Comparison of ENCODE assay signal across 16 cellular contexts in genomic region chr7:145845345-145845744, GRCh38.
DNase-seq lines count a peak whose midpoint lies in the region; ATAC-seq and TF ChIP-seq lines count a peak whose summit lies in the region.
"Had no signal": no experiment of that assay in that cellular context is flagged by ENCODE, and none has a peak within 500 bp of the region (broad histone marks: within the 10 kb centered on the region; RNA-seq: fewer than 3 reads in every experiment).

No MANE protein-coding gene starts in this region.

- H3K4me3 Mint-ChIP-seq in memory B cell: peak overlapping the region; percentile 76
- no peak overlapping the region for H3K4me3 Mint-ChIP-seq in stimulated activated naive CD8-positive, alpha-beta T cell treated with anti-CD3 and anti-CD28 coated beads, Interleukin-15, amount 100 ng/mL, for 72 hours
- H3K4me3 Mint-ChIP-seq: T-helper 17 cell had no signal

- H3K4me3 ChIP-seq in H7 (ENCODE audit: insufficient read depth, low read depth, low read length) (no peak overlapping the region), PC-9 (no peak overlapping the region)
- H3K4me3 ChIP-seq: HAP-1 had no signal

- H3K9me3 Mint-ChIP-seq in memory B cell: no peaks in the 10 kb centered on the region
- peaks cover 8% of the 10 kb centered on the region in 2 donors for H3K9me3 Mint-ChIP-seq in stimulated activated naive CD8-positive, alpha-beta T cell treated with anti-CD3 and anti-CD28 coated beads, Interleukin-15, amount 100 ng/mL, for 72 hours

- no peaks in the 10 kb centered on the region for H3K4me1 ChIP-seq in PC-9 (replicated peaks; ENCODE audit: insufficient read depth)
- H3K4me1 ChIP-seq: HAP-1 had no signal

- POLR2A ChIA-PET in PC-9 (lab: Charles Lee; ENCODE audit: unreplicated experiment): no interaction called here

- no peaks in the 10 kb centered on the region for H3F3A ChIP-seq in PC-9 (ENCODE audit: insufficient read depth, low read depth)

- H3K9me3 ChIP-seq in PC-9 (ENCODE audit: insufficient read depth, low read depth): no peaks in the 10 kb centered on the region
- H3K9me3 ChIP-seq: HAP-1 had no signal

- H3K27me3 Mint-ChIP-seq in memory B cell: no peaks in the 10 kb centered on the region
- H3K27me3 Mint-ChIP-seq in stimulated activated naive CD8-positive, alpha-beta T cell treated with anti-CD3 and anti-CD28 coated beads, Interleukin-15, amount 100 ng/mL, for 72 hours: no peaks in the 10 kb centered on the region
- H3K27me3 Mint-ChIP-seq: T-helper 17 cell had no signal

- BruUV-seq in PC-9 (replicated peaks; lab: Mats Ljungman, UMichigan): no TSS peak

- intact Hi-C loops in PC-9 (cut with micrococcal nuclease; ENCODE audit: unreplicated experiment): no loop called here

- peak; percentile 56 for ATAC-seq in memory B cell (ENCODE audit: low read depth)
- no peak for ATAC-seq in stimulated activated naive CD8-positive, alpha-beta T cell treated with anti-CD3 and anti-CD28 coated beads, Interleukin-15, amount 100 ng/mL, for 72 hours
- ATAC-seq: T-helper 17 cell had no signal

- peak; percentile 8 for DNase-seq in H7
- DNase-seq in NAMALWA (ENCODE audit: low spot score): peak; percentile 70
- no peak for DNase-seq in PC-9
- DNase-seq in memory B cell (ENCODE audit: low spot score in 2 of 2): no peak
- DNase-seq in NCI-H345 (lab: John Stamatoyannopoulos, UW): no peak
- DNase-seq in stimulated activated naive CD8-positive, alpha-beta T cell treated with anti-CD3 and anti-CD28 coated beads, Interleukin-15, amount 100 ng/mL, for 72 hours: no peak
- DNase-seq in SW 1271 (lab: John Stamatoyannopoulos, UW): no peak
- DNase-seq: COR-L47, DMS153, Kasumi-1, NCI-H1417, NCI-H2029 treated with DMSO at 0.1 percent for 48 hours, NCI-H526, SHP77, T-helper 17 cell had no signal

- peaks cover 11% of the 10 kb centered on the region for H3K4me1 Mint-ChIP-seq in memory B cell
- no peaks in the 10 kb centered on the region for H3K4me1 Mint-ChIP-seq in stimulated activated naive CD8-positive, alpha-beta T cell treated with anti-CD3 and anti-CD28 coated beads, Interleukin-15, amount 100 ng/mL, for 72 hours
- H3K4me1 Mint-ChIP-seq: T-helper 17 cell had no signal

- H3K4me2 ChIP-seq in PC-9: peak overlapping the region; percentile 47

- no peak for TF ChIP-seq CTCF in PC-9 (conservative IDR thresholded peaks at IDR 0.05)

- no peak overlapping the region for H3K27ac ChIP-seq in PC-9

- CTCF ChIA-PET in PC-9 (lab: Charles Lee): no interaction called here

- no peaks in the 10 kb centered on the region for H3K36me3 Mint-ChIP-seq in memory B cell

- no peaks in the 10 kb centered on the region for H3K9me2 ChIP-seq in PC-9 (ENCODE audit: insufficient read depth)

- H3K27me3 ChIP-seq in H7 (ENCODE audit: control insufficient read depth, insufficient read depth, low read length) (no peaks in the 10 kb centered on the region), PC-9 (ENCODE audit: insufficient read depth, low read depth) (no peaks in the 10 kb centered on the region)

- peak overlapping the region; percentile 87 for H3K27ac Mint-ChIP-seq in memory B cell
- H3K27ac Mint-ChIP-seq in stimulated activated naive CD8-positive, alpha-beta T cell treated with anti-CD3 and anti-CD28 coated beads, Interleukin-15, amount 100 ng/mL, for 72 hours: no peak overlapping the region
- H3K27ac Mint-ChIP-seq: T-helper 17 cell had no signal

- no peaks in the 10 kb centered on the region for H3K36me3 ChIP-seq in H7 (replicated peaks; ENCODE audit: control insufficient read depth, insufficient read depth, low read length)
- no peaks in the 10 kb centered on the region for H3K36me3 ChIP-seq in PC-9 (ENCODE audit: low read depth)
- H3K36me3 ChIP-seq: HAP-1 had no signal

- no peaks in the 10 kb centered on the region for H4K20me1 ChIP-seq in PC-9 (ENCODE audit: insufficient read depth)

- H2AFZ ChIP-seq in PC-9: peak overlapping the region; percentile 40; the same call in 1 of the 2 replicates

- no peaks in the 10 kb centered on the region for H3K79me2 ChIP-seq in PC-9 (ENCODE audit: low read depth)

Comparison
In these comparisons a context has a peak if more than half of its experiments do, and no peak if none do; other contexts are left out.
1. DNase-seq: peak in H7 (single experiment) and NAMALWA (single experiment); none in PC-9 (0 of 2), memory B cell (0 of 2), NCI-H345 (single experiment), stimulated activated naive CD8-positive, alpha-beta T cell treated with anti-CD3 and anti-CD28 coated beads, Interleukin-15, amount 100 ng/mL, for 72 hours (0 of 2) and SW 1271 (0 of 2).